ENCODE assay signal across 7 cellular contexts in genomic region chr3:184361532-184361931, GRCh38. TPM values are rescaled to one million over a fixed set of nuclear protein-coding genes. Genes with fewer than 3 reads are reported as not detected.
A peak's percentile ranks its signal among the peaks of the same experiment; 100 is the strongest.
DNase-seq lines count a peak whose midpoint lies in the region; ATAC-seq and TF ChIP-seq lines count a peak whose summit lies in the region.

Gene CLCN2 (minus strand): TSS chr3:184361605. CDS start chr3:184361479, 126 bp downstream.
Gene POLR2H (plus strand): TSS chr3:184361710. CDS start chr3:184363493, 1,783 bp downstream.

- 0% methylated on average over 2 to 56 of the region's 56 CpGs for WGBS in endodermal cell (ENCODE audit: insufficient coverage in 1 of 2, insufficient read length in 1 of 2), 2 experiments

- no peaks in the 10 kb centered on the region for H3K9me3 ChIP-seq in HAP-1
- no peaks in the 10 kb centered on the region for H3K9me3 ChIP-seq in endodermal cell (ENCODE audit: control insufficient read depth, low read length)

- DNase-seq in GM13976 (ENCODE audit: low spot score) (peak; percentile 82), HAP-1 (ENCODE audit: low spot score in 2 of 2) (peak; percentile 65 to 83), NCI-H146 (lab: John Stamatoyannopoulos, UW) (peak; percentile 90), endodermal cell (no peak), midbrain (lab: John Stamatoyannopoulos, UW) (peak; percentile 81)
- peak; percentile 20 for DNase-seq in activated CD4-positive, alpha-beta T cell treated with anti-CD3 and anti-CD28 coated beads, Interleukin-2, amount 50 U/mL, for 1 hour
- peak in 1 of 2 donors; percentile 51 for DNase-seq in stimulated activated effector memory CD8-positive, alpha-beta T cell treated with anti-CD3 and anti-CD28 coated beads, Interleukin-12 subunit alpha, Interleukin-12 subunit beta, amount 100 ng/mL, for 72 hours (ENCODE audit: low spot score in 2 of 2)

- peak within 1 kb of the TSS; percentile 92 for H3K27ac Mint-ChIP-seq in endodermal cell
- H3K27ac Mint-ChIP-seq in stimulated activated effector memory CD8-positive, alpha-beta T cell treated with anti-CD3 and anti-CD28 coated beads, Interleukin-12 subunit alpha, Interleukin-12 subunit beta, amount 100 ng/mL, for 72 hours, result peak within 1 kb of the TSS; percentile 93

- H3K27me3 ChIP-seq in HAP-1 (ENCODE audit: low read depth) (no peaks in the 10 kb centered on the region), endodermal cell (ENCODE audit: control insufficient read depth, insufficient read depth, low read length, poor library complexity, severe bottlenecking) (no peaks in the 10 kb centered on the region)

- H3K4me1 ChIP-seq in HAP-1 (peaks cover 19% of the 10 kb centered on the region), endodermal cell (ENCODE audit: control insufficient read depth, insufficient read depth, low read length) (no peaks in the 10 kb centered on the region)

- peaks cover 2% of the 10 kb centered on the region for H3K27me3 Mint-ChIP-seq in endodermal cell (ENCODE audit: insufficient read depth)

- no peaks in the 10 kb centered on the region for H3K9me3 Mint-ChIP-seq in endodermal cell
- H3K9me3 Mint-ChIP-seq in stimulated activated effector memory CD8-positive, alpha-beta T cell treated with anti-CD3 and anti-CD28 coated beads, Interleukin-12 subunit alpha, Interleukin-12 subunit beta, amount 100 ng/mL, for 72 hours, result no peaks in the 10 kb centered on the region

- H3K27ac ChIP-seq in endodermal cell (ENCODE audit: low read depth, low read length), result peak within 1 kb of the TSS; percentile 100

- no peak for TF ChIP-seq CTCF in GM13976 (IDR thresholded peaks at IDR 0.05; ENCODE audit: borderline replicate concordance, control extremely low read depth, extremely low read depth, insufficient read depth, missing control alignments)
- TF ChIP-seq CTCF in endodermal cell (conservative IDR thresholded peaks at IDR 0.05), result no peak

- ATAC-seq in stimulated activated effector memory CD8-positive, alpha-beta T cell treated with anti-CD3 and anti-CD28 coated beads, Interleukin-12 subunit alpha, Interleukin-12 subunit beta, amount 100 ng/mL, for 72 hours, result peak; percentile 58

- peak within 1 kb of the TSS; percentile 86 for H3K4me3 Mint-ChIP-seq in endodermal cell
- H3K4me3 Mint-ChIP-seq in stimulated activated effector memory CD8-positive, alpha-beta T cell treated with anti-CD3 and anti-CD28 coated beads, Interleukin-12 subunit alpha, Interleukin-12 subunit beta, amount 100 ng/mL, for 72 hours, result peak within 1 kb of the TSS; percentile 91

- peak within 1 kb of the TSS; percentile 79 for H3K4me3 ChIP-seq in HAP-1
- H3K4me3 ChIP-seq in endodermal cell (ENCODE audit: low read length), result peak within 1 kb of the TSS; percentile 97

- peaks cover 27% of the 10 kb centered on the region for H3K4me1 Mint-ChIP-seq in endodermal cell
- peaks cover 28% of the 10 kb centered on the region for H3K4me1 Mint-ChIP-seq in stimulated activated effector memory CD8-positive, alpha-beta T cell treated with anti-CD3 and anti-CD28 coated beads, Interleukin-12 subunit alpha, Interleukin-12 subunit beta, amount 100 ng/mL, for 72 hours

- H3K36me3 Mint-ChIP-seq in endodermal cell (ENCODE audit: low read depth), result peaks cover 35% of the 10 kb centered on the region
- peaks cover 44% of the 10 kb centered on the region for H3K36me3 Mint-ChIP-seq in stimulated activated effector memory CD8-positive, alpha-beta T cell treated with anti-CD3 and anti-CD28 coated beads, Interleukin-12 subunit alpha, Interleukin-12 subunit beta, amount 100 ng/mL, for 72 hours

- peak within 1 kb of the TSS; percentile 99 for H3K9ac ChIP-seq in endodermal cell (ENCODE audit: extremely low read depth, low read length, poor library complexity, severe bottlenecking)

- peaks cover 47% of the 10 kb centered on the region for H3K36me3 ChIP-seq in HAP-1 (replicated peaks)
- H3K36me3 ChIP-seq in endodermal cell (ENCODE audit: control insufficient read depth, insufficient read depth, low read length), result peaks cover 39% of the 10 kb centered on the region

- in situ Hi-C loops in GM13976 (cut with MboI; ENCODE audit: low sequenced_read_pairs, unreplicated experiment) (no loop called here), HAP-1 (cut with MboI; ENCODE audit: low sequenced_read_pairs) (no loop called here)

RNA-seq across cellular contexts. Expression of gene CLCN2, which starts in this region (rescaled TPM):
- total RNA-seq in endodermal cell, result 10 to 100 TPM; 32.4 to 38.4 TPM
- 27.9 TPM for polyA plus RNA-seq in endodermal cell (2013, experiment 1 of 2)
- 23.3 TPM for polyA plus RNA-seq in endodermal cell (2013, experiment 2 of 2)

RNA-seq across cellular contexts. Expression of gene POLR2H, which starts in this region (rescaled TPM):
- 100 to 1,000 TPM in 1 of 2 donors, 10 to 100 TPM in 1; 95.9 to 117 TPM for total RNA-seq in endodermal cell
- 119 TPM for polyA plus RNA-seq in endodermal cell (2013, experiment 1 of 2)
- polyA plus RNA-seq in endodermal cell (2013, experiment 2 of 2), result 99.0 TPM
